1 cellular context compared by ENCODE assay signal in genomic region chr11:86636275-86636674, GRCh38.
TF ChIP-seq lines count a peak whose summit lies in the region.

No MANE protein-coding gene starts in this region.

TF ChIP-seq in Ishikawa, 13 proteins besides CTCF, POLR2A, EP300 and RAD21:
- TF ChIP-seq REST (IDR thresholded peaks at IDR 0.05; ENCODE audit: low read depth), result no peak
- no peak for TF ChIP-seq CREB1 (IDR thresholded peaks at IDR 0.05; ENCODE audit: low read depth)
- no peak for TF ChIP-seq ZBTB7A (IDR thresholded peaks at IDR 0.05; ENCODE audit: low read depth)
- TF ChIP-seq CEBPB (IDR thresholded peaks at IDR 0.05), result no peak
- no peak for TF ChIP-seq EGR1 (IDR thresholded peaks at IDR 0.05)
- peak; percentile 58; the same call in 1 of the 2 replicates for TF ChIP-seq TEAD4 (IDR thresholded peaks at IDR 0.05)
